ENCODE assay signal across 24 cellular contexts in the genomic region with DNA sequence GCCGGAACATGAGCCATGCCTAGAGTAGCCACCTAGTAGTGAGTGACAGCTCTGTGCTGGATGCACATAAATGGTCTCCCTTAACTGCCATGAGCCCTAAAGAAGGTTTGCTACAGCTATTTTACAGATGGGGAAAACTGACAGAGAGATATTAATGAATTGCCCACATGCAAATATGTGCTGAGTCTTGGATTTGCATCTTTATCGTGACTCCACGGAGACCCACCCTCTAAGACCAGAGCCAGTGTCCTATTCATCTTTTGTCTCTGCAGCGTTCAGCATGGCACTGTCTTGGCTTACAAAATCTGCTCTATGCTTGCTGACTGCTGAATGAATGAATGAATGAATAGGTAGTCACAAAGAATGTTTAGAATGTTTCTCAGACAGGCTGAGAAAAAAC. TPM values are rescaled to one million over a fixed set of nuclear protein-coding genes. Genes with fewer than 3 reads are reported as not detected.
DNase-seq lines count a peak whose midpoint lies in the region; ATAC-seq, FAIRE-seq and TF ChIP-seq lines count a peak whose summit lies in the region.
"Had no signal": no experiment of that assay in that cellular context is flagged by ENCODE, and none has a peak within 500 bp of the region (broad histone marks: within the 10 kb centered on the region; RNA-seq: fewer than 3 reads in every experiment).

No MANE protein-coding gene starts in this region.

- H3K4me3 Mint-ChIP-seq in natural killer cell treated with Interleukin-12 subunit alpha and Interleukin-12 subunit beta and Interleukin-15 and Interleukin-18, amount 100 ng/mL, for 72 hours = peak overlapping the region; percentile 39
- no peak overlapping the region for H3K4me3 Mint-ChIP-seq in natural killer cell
- no peak overlapping the region for H3K4me3 Mint-ChIP-seq in HFFc6

- no peaks in the 10 kb centered on the region for H4K20me1 ChIP-seq in GM12878 (ENCODE audit: control insufficient read depth, insufficient read depth)

- H3K9ac ChIP-seq in GM12878 (ENCODE audit: control insufficient read depth, insufficient read depth, low read length) = no peak overlapping the region
- H3K9ac ChIP-seq: BLaER1 treated with 17β-estradiol and CSF1 and Interleukin-3, amounts not matched to agents 10 nM and 100 nM had no signal

- intact Hi-C loops in natural killer cell (cut with micrococcal nuclease) = no loop called here
- intact Hi-C loops in GM12878 (cut with micrococcal nuclease; ENCODE audit: unreplicated experiment) = loop anchor here (10.0 kb wide), 1 partner anchor 865 kb away; a partner anchor contains a TSS

- SMC1A ChIA-PET in GM12878 (lab: Charles Lee; ENCODE audit: uncharacterized antibody, unreplicated experiment) = interaction anchor here (1.0 to 6.7 kb wide), 8 partner anchors 14 to 164 kb away, joined by 3 to 61 read pairs (median 3); no protein-coding TSS in a partner anchor

- TF ChIP-seq CTCF in natural killer cell (IDR thresholded peaks at IDR 0.05) (no peak), GM12878 (IDR thresholded peaks at IDR 0.05 in 2 of 3, conservative IDR thresholded peaks at IDR 0.05 in 1 of 3; ENCODE audit: control insufficient read depth in 2 of 3, extremely low read depth in 1 of 3, insufficient read depth in 1 of 3, low read depth in 3 of 3, low read length in 3 of 3) (no peak), HFFc6 (IDR thresholded peaks at IDR 0.05) (no peak)

- H2AFZ ChIP-seq in GM12878 (ENCODE audit: control insufficient read depth, low read depth, low read length) = peak overlapping the region; percentile 35; the same call in 1 of the 2 replicates

- H3K27ac Mint-ChIP-seq in natural killer cell treated with Interleukin-12 subunit alpha and Interleukin-12 subunit beta and Interleukin-15 and Interleukin-18, amount 100 ng/mL, for 72 hours = peak overlapping the region in 1 of 2 donors; percentile 4
- H3K27ac Mint-ChIP-seq in natural killer cell (peak overlapping the region in 1 of 2 donors; percentile 33), HFFc6 (no peak overlapping the region; the same call in 1 of the 2 replicates)
- H3K27ac Mint-ChIP-seq: CD8-positive, alpha-beta T cell had no signal

- CTCF ChIA-PET in GM12878 (lab: Yijun Ruan, JAX) = interaction anchor here (0.9 to 5.2 kb wide), 2 partner anchors 20 to 212 kb away, joined by 3 to 35 read pairs; no protein-coding TSS in a partner anchor

- H3K4me3 ChIP-seq in GM12878 = peak overlapping the region; percentile 31; the same call in 1 of the 2 replicates
- H3K4me3 ChIP-seq: A549; BLaER1 treated with 17β-estradiol and CSF1 and Interleukin-3, amounts not matched to agents 10 nM and 100 nM; MG63 had no signal

- POLR2A ChIA-PET in GM12878 (lab: Charles Lee) = interaction anchor here (0.9 to 1.6 kb wide), 4 partner anchors 12 to 151 kb away, joined by 3 to 4 read pairs (median 4); no protein-coding TSS in a partner anchor

- 25% methylated on average over 4 of the region's 4 CpGs for WGBS in GM12878 (ENCODE audit: insufficient coverage, insufficient replicate concordance, low lambda C conversion rate, missing lambda C conversion rate)

- no peak for ATAC-seq in natural killer cell treated with Interleukin-12 subunit alpha and Interleukin-12 subunit beta and Interleukin-15 and Interleukin-18, amount 100 ng/mL, for 72 hours
- ATAC-seq in natural killer cell (no peak), GM12878 (no peak)
- ATAC-seq: A549; CD8-positive, alpha-beta T cell; PC-3 had no signal

- no peak for TF ChIP-seq POLR2A in GM12878 (IDR thresholded peaks at IDR 0.05; ENCODE audit: low read depth, low read length)

- in situ Hi-C loops in GM12878 (cut with MboI) = no loop called here

- no peaks in the 10 kb centered on the region for H3K27me3 ChIP-seq in GM12878 (replicated peaks in 1 of 2; ENCODE audit: control insufficient read depth in 2 of 2, insufficient read depth in 2 of 2, low read length in 1 of 2)
- H3K27me3 ChIP-seq: MG63 had no signal

- RAD21 ChIA-PET in GM12878 (lab: Charles Lee; ENCODE audit: unreplicated experiment) = interaction anchor here (1.2 to 2.5 kb wide), 4 partner anchors 12 to 162 kb away, joined by 3 to 13 read pairs (median 4); no protein-coding TSS in a partner anchor

- BruUV-seq in GM12878 (replicated peaks; lab: Mats Ljungman, UMichigan) = no TSS peak

- peaks cover 50 to 60% of the 10 kb centered on the region in 2 donors for H3K4me1 Mint-ChIP-seq in natural killer cell treated with Interleukin-12 subunit alpha and Interleukin-12 subunit beta and Interleukin-15 and Interleukin-18, amount 100 ng/mL, for 72 hours (ENCODE audit: low read depth in 2 of 2)
- H3K4me1 Mint-ChIP-seq in natural killer cell = peaks cover 58 to 68% of the 10 kb centered on the region in 2 donors
- H3K4me1 Mint-ChIP-seq in HFFc6 (ENCODE audit: low read depth) = peaks cover 72% of the 10 kb centered on the region

- peak; percentile 69 for FAIRE-seq in GM12878 (lab: Jason Lieb, UNC)
- FAIRE-seq: A549 had no signal

- TF ChIP-seq EP300 in GM12878 (IDR thresholded peaks at IDR 0.05; ENCODE audit: borderline replicate concordance in 1 of 2, control insufficient read depth in 1 of 2, low read depth in 2 of 2, low read length in 2 of 2) = no peak

- H3K4me2 ChIP-seq in GM12878 (ENCODE audit: control insufficient read depth, insufficient read depth) = peak overlapping the region; percentile 85
- H3K4me2 ChIP-seq: A549 had no signal

- H3K4me1 ChIP-seq in GM12878 (ENCODE audit: control insufficient read depth, insufficient read depth, low read length) = peaks cover 38% of the 10 kb centered on the region

- no peaks in the 10 kb centered on the region; a peak in 1 of 4 replicates for H3K36me3 ChIP-seq in GM12878 (ENCODE audit: control insufficient read depth in 2 of 2, insufficient read depth in 2 of 2, low read length in 1 of 2)
- H3K36me3 ChIP-seq: BLaER1 treated with 17β-estradiol and CSF1 and Interleukin-3, amounts not matched to agents 10 nM and 100 nM; MG63 had no signal

- peaks cover 6% of the 10 kb centered on the region for H3K36me3 Mint-ChIP-seq in natural killer cell treated with Interleukin-12 subunit alpha and Interleukin-12 subunit beta and Interleukin-15 and Interleukin-18, amount 100 ng/mL, for 72 hours
- H3K36me3 Mint-ChIP-seq in natural killer cell (no peaks in the 10 kb centered on the region), HFFc6 (ENCODE audit: low read depth) (peaks cover 26% of the 10 kb centered on the region)

- H3K79me2 ChIP-seq in GM12878 (ENCODE audit: control insufficient read depth, insufficient read depth, low read length) = no peaks in the 10 kb centered on the region

- DNase-seq in natural killer cell treated with Interleukin-12 subunit alpha and Interleukin-12 subunit beta and Interleukin-15 and Interleukin-18, amount 100 ng/mL, for 72 hours (ENCODE audit: low spot score) = no peak
- DNase-seq in natural killer cell = no peak
- DNase-seq in NCI-H526 (lab: John Stamatoyannopoulos, UW) = peak; percentile 75 to 87
- no peak for DNase-seq in GM12878 (ENCODE audit: low read depth, low spot score)
- DNase-seq in putamen (ENCODE audit: low spot score) = no peak
- DNase-seq in NCI-H524 treated with DMSO at 0.1 percent for 48 hours (lab: John Stamatoyannopoulos, UW) = no peak
- DNase-seq in activated CD8-positive, alpha-beta memory T cell treated with anti-CD3 and anti-CD28 coated beads, Interleukin-2, amount 50 U/mL, for 48 hours = no peak
- no peak for DNase-seq in HFFc6
- DNase-seq: Calu3; CD8-positive, alpha-beta T cell; DMS53; H7; Kasumi-1; MG63; NCI-H1092 treated with DMSO at 0.1 percent for 48 hours; NCI-H146; NCI-H2081; NCI-H2171 treated with DMSO at 0.1 percent for 48 hours; NCI-H446 treated with DMSO at 0.1 percent for 48 hours; NCI-H774; PC-3 had no signal

- H3K9me3 ChIP-seq in GM12878 (replicated peaks; ENCODE audit: control insufficient read depth, insufficient read depth, low read length) = peaks cover 7% of the 10 kb centered on the region; the same call in 2 of the 3 replicates
- H3K9me3 ChIP-seq: MG63 had no signal

- peak overlapping the region; percentile 81 for H3K27ac ChIP-seq in GM12878 (ENCODE audit: control insufficient read depth, insufficient read depth)
- H3K27ac ChIP-seq: BLaER1 treated with 17β-estradiol and CSF1 and Interleukin-3, amounts not matched to agents 10 nM and 100 nM; HL-60 had no signal

- peaks cover 3% of the 10 kb centered on the region for H3K9me3 Mint-ChIP-seq in natural killer cell treated with Interleukin-12 subunit alpha and Interleukin-12 subunit beta and Interleukin-15 and Interleukin-18, amount 100 ng/mL, for 72 hours
- H3K9me3 Mint-ChIP-seq in natural killer cell (no peaks in the 10 kb centered on the region), HFFc6 (peaks cover 2% of the 10 kb centered on the region)

- peaks cover 9 to 15% of the 10 kb centered on the region in 2 donors for H3K27me3 Mint-ChIP-seq in natural killer cell treated with Interleukin-12 subunit alpha and Interleukin-12 subunit beta and Interleukin-15 and Interleukin-18, amount 100 ng/mL, for 72 hours
- H3K27me3 Mint-ChIP-seq in natural killer cell (ENCODE audit: low read depth in 2 of 2) (peaks cover 0 to 22% of the 10 kb centered on the region in 2 donors), HFFc6 (ENCODE audit: insufficient read depth) (no peaks in the 10 kb centered on the region; the same call in 1 of the 2 replicates)

- no peak for TF ChIP-seq RAD21 in GM12878 (IDR thresholded peaks at IDR 0.05; ENCODE audit: insufficient read depth, low read depth, low read length)

RNA-seq across cellular contexts. Expression of a gene that starts 48.3 kb away (rescaled TPM):
- 1 to 10 TPM; 6.8 to 8.3 TPM for total RNA-seq in natural killer cell treated with Interleukin-12 subunit alpha and Interleukin-12 subunit beta and Interleukin-15 and Interleukin-18, amount 100 ng/mL, for 72 hours
- 10 to 100 TPM; 19.9 to 27.5 (median 23.6) TPM for total RNA-seq in natural killer cell
- total RNA-seq in GM12878 (2013; cell fraction: nucleolus; rRNA removed) = 6.9 and 10.1 TPM in 2 replicates
- total RNA-seq in GM12878 (2014; rRNA removed) = 4.6 and 5.0 TPM in 2 replicates
- total RNA-seq in GM12878 (2014; rRNA removed; fragmentation: Illumina TruSeq; extraction: Trizol) = 2.9 and 3.4 TPM in 2 replicates
- total RNA-seq in GM12878 (2021) = 4.0 and 4.5 TPM in 2 replicates
- polyA plus RNA-seq in GM12878 (2011; ENCODE audit: low read depth) = 6.5 TPM
- polyA plus RNA-seq in GM12878 (2011; rRNA removed) = 9.4 and 10.3 TPM in 2 replicates
- 9.5 and 11.8 TPM in 2 replicates for polyA plus RNA-seq in GM12878 (2011; cell fraction: cytosol; rRNA removed)
- polyA plus RNA-seq in GM12878 (2011; cell fraction: nucleus; rRNA removed) = 4.6 and 6.4 TPM in 2 replicates
- 3.4 and 4.4 TPM in 2 replicates for polyA plus RNA-seq in GM12878 (2012)
- polyA plus RNA-seq in GM12878 (2014; fragmentation: Illumina TruSeq; extraction: Trizol) = 3.9 and 5.6 TPM in 2 replicates
- 1 to 10 TPM; 6.1 to 9.2 TPM for polyA plus RNA-seq in GM12878 (2014; fragmentation: Nextera tagmentation; extraction: Ambion mirVana)
- 3.5 and 5.7 TPM in 2 replicates for polyA plus RNA-seq in GM12878 (2014; rRNA removed)
- 1 to 10 TPM; 4.6 to 5.5 TPM for polyA plus RNA-seq in GM12878 (2016; fragmentation: Nextera tagmentation; extraction: Ambion mirVana)
- polyA minus RNA-seq in GM12878 (2011; rRNA and poly(A)+ RNA removed) = 12.8 and 14.2 TPM in 2 replicates
- 2.7 and 3.6 TPM in 2 replicates for polyA minus RNA-seq in GM12878 (2011; cell fraction: cytosol; rRNA and poly(A)+ RNA removed)
- polyA minus RNA-seq in GM12878 (2011; cell fraction: nucleus; rRNA and poly(A)+ RNA removed) = 8.3 and 10.5 TPM in 2 replicates
- 10 to 100 TPM; 13.9 to 22.7 (median 17.2) TPM for total RNA-seq in HFFc6 (2021; fragmentation: NEBNext Ultra II Directional; extraction: Animal tissue kit (Norgen Biotek cat#: 25700))

RNA-seq across cellular contexts. Expression of a gene that starts 48.5 kb away (rescaled TPM):
- total RNA-seq in natural killer cell treated with Interleukin-12 subunit alpha and Interleukin-12 subunit beta and Interleukin-15 and Interleukin-18, amount 100 ng/mL, for 72 hours = 10 to 100 TPM; 24.4 to 28.0 TPM
- total RNA-seq in natural killer cell (10 to 100 TPM; 36.7 to 39.8 (median 37.3) TPM), GM12878 (2014; rRNA removed) (21.4 and 24.4 TPM in 2 replicates), GM12878 (2014; rRNA removed; fragmentation: Illumina TruSeq; extraction: Trizol) (26.2 and 28.3 TPM in 2 replicates), GM12878 (2021) (23.8 and 27.7 TPM in 2 replicates)
- total RNA-seq in GM12878 (2013; cell fraction: nucleolus; rRNA removed) = 97.4 and 107 TPM in 2 replicates
- polyA plus RNA-seq in GM12878 (2011; ENCODE audit: low read depth) = 13.7 TPM
- polyA plus RNA-seq in GM12878 (2011; rRNA removed) (42.6 and 51.2 TPM in 2 replicates), GM12878 (2014; fragmentation: Illumina TruSeq; extraction: Trizol) (24.5 and 28.5 TPM in 2 replicates), GM12878 (2014; fragmentation: Nextera tagmentation; extraction: Ambion mirVana) (10 to 100 TPM; 34.1 to 40.3 TPM), GM12878 (2014; rRNA removed) (18.0 and 19.4 TPM in 2 replicates), GM12878 (2016; fragmentation: Nextera tagmentation; extraction: Ambion mirVana) (10 to 100 TPM; 45.8 to 48.7 TPM)
- 29.7 and 37.3 TPM in 2 replicates for polyA plus RNA-seq in GM12878 (2011; cell fraction: cytosol; rRNA removed)
- polyA plus RNA-seq in GM12878 (2011; cell fraction: nucleus; rRNA removed) = 36.6 and 36.9 TPM in 2 replicates
- 18.5 and 18.9 TPM in 2 replicates for polyA plus RNA-seq in GM12878 (2012)
- 59.0 and 62.4 TPM in 2 replicates for polyA minus RNA-seq in GM12878 (2011; rRNA and poly(A)+ RNA removed)
- polyA minus RNA-seq in GM12878 (2011; cell fraction: cytosol; rRNA and poly(A)+ RNA removed) = 9.0 and 19.4 TPM in 2 replicates
- polyA minus RNA-seq in GM12878 (2011; cell fraction: nucleus; rRNA and poly(A)+ RNA removed) = 72.8 and 89.1 TPM in 2 replicates
- 10 to 100 TPM; 18.6 to 21.8 (median 20.5) TPM for total RNA-seq in HFFc6 (2021; fragmentation: NEBNext Ultra II Directional; extraction: Animal tissue kit (Norgen Biotek cat#: 25700))

Comparison
In these comparisons a context has a peak if more than half of its experiments do, and no peak if none do; other contexts are left out.
1. DNase-seq: peak in NCI-H526 (2 of 2); none in natural killer cell treated with Interleukin-12 subunit alpha and Interleukin-12 subunit beta and Interleukin-15 and Interleukin-18, amount 100 ng/mL, for 72 hours (single experiment), natural killer cell (single experiment), GM12878 (single experiment), putamen (single experiment), NCI-H524 treated with DMSO at 0.1 percent for 48 hours (single experiment), activated CD8-positive, alpha-beta memory T cell treated with anti-CD3 and anti-CD28 coated beads, Interleukin-2, amount 50 U/mL, for 48 hours (single experiment) and HFFc6 (single experiment).